3 cellular contexts compared by ENCODE assay signal in genomic region chr7:64324166-64324565, GRCh38. TPM values are rescaled to one million over a fixed set of nuclear protein-coding genes. Genes with fewer than 3 reads are reported as not detected.
"Had no signal": no experiment of that assay in that cellular context is flagged by ENCODE, and none has a peak within 500 bp of the region (broad histone marks: within the 10 kb centered on the region; RNA-seq: fewer than 3 reads in every experiment).

No MANE protein-coding gene starts in this region.

RNA-seq across cellular contexts. Expression of gene ZNF736, which starts 10.4 kb away (rescaled TPM):
- total RNA-seq: endodermal cell, hepatocyte, osteocyte had no signal
